In genomic region chr2:239625106-239625845, GRCh38 we compare ENCODE assay signal across 17 cellular contexts.
DNase-seq lines count a peak whose midpoint lies in the region; ATAC-seq lines count a peak whose summit lies in the region.
"Had no signal": no experiment of that assay in that cellular context is flagged by ENCODE, and none has a peak within 500 bp of the region (broad histone marks: within the 10 kb centered on the region; RNA-seq: fewer than 3 reads in every experiment).

No MANE protein-coding gene starts in this region.

- no peak for ATAC-seq in activated CD4-positive, CD25-positive, alpha-beta regulatory T cell treated with anti-CD3 and anti-CD28 coated beads, Interleukin-2, amount 50 U/mL, for 24 hours
- no peak for ATAC-seq in stimulated activated effector memory CD8-positive, alpha-beta T cell treated with anti-CD3 and anti-CD28 coated beads, Interleukin-12 subunit alpha, Interleukin-12 subunit beta, amount 100 ng/mL, for 72 hours
- no peak for ATAC-seq in GM21360 (IDR thresholded peaks at IDR 0.05; ENCODE audit: unreplicated experiment)
- ATAC-seq: Panc1 had no signal

- no peaks in the 10 kb centered on the region for H3K36me3 ChIP-seq in KOPT-K1 (ENCODE audit: insufficient read depth, low read length)
- H3K36me3 ChIP-seq in effector memory CD4-positive, alpha-beta T cell (ENCODE audit: control insufficient read depth, insufficient read depth, low read length): no peaks in the 10 kb centered on the region
- H3K36me3 ChIP-seq: BE2C had no signal

- H3K27ac ChIP-seq in KOPT-K1 (ENCODE audit: low read depth, low read length, poor library complexity, severe bottlenecking): peak overlapping the region; percentile 98
- peak overlapping the region; percentile 13 for H3K27ac ChIP-seq in effector memory CD4-positive, alpha-beta T cell (ENCODE audit: insufficient read depth, low read length, poor library complexity, severe bottlenecking)

- H3K27me3 ChIP-seq in effector memory CD4-positive, alpha-beta T cell (replicated peaks; ENCODE audit: control insufficient read depth, insufficient read depth, low read length, poor library complexity, severe bottlenecking): no peaks in the 10 kb centered on the region
- H3K27me3 ChIP-seq: BE2C had no signal

- H3K4me1 ChIP-seq in effector memory CD4-positive, alpha-beta T cell (ENCODE audit: control insufficient read depth, insufficient read depth, low read length, poor library complexity, severe bottlenecking): peaks cover 41% of the 10 kb centered on the region
- H3K4me1 ChIP-seq: BE2C had no signal

- no peak overlapping the region for H3K4me3 ChIP-seq in effector memory CD4-positive, alpha-beta T cell (ENCODE audit: insufficient read depth, low read depth, low read length, poor library complexity, severe bottlenecking)

- H3K9me3 ChIP-seq in KOPT-K1 (ENCODE audit: insufficient read depth, low read length, poor library complexity, severe bottlenecking): no peaks in the 10 kb centered on the region
- no peaks in the 10 kb centered on the region for H3K9me3 ChIP-seq in effector memory CD4-positive, alpha-beta T cell (ENCODE audit: control insufficient read depth, low read length)
- H3K9me3 ChIP-seq: BE2C had no signal

- no peaks in the 10 kb centered on the region for H3K9me3 Mint-ChIP-seq in stimulated activated effector memory CD8-positive, alpha-beta T cell treated with anti-CD3 and anti-CD28 coated beads, Interleukin-12 subunit alpha, Interleukin-12 subunit beta, amount 100 ng/mL, for 72 hours

- no peak overlapping the region for H3K4me3 Mint-ChIP-seq in stimulated activated effector memory CD8-positive, alpha-beta T cell treated with anti-CD3 and anti-CD28 coated beads, Interleukin-12 subunit alpha, Interleukin-12 subunit beta, amount 100 ng/mL, for 72 hours

- DNase-seq in activated CD4-positive, CD25-positive, alpha-beta regulatory T cell treated with anti-CD3 and anti-CD28 coated beads, Interleukin-2, amount 50 U/mL, for 72 hours: peak; percentile 27
- no peak for DNase-seq in effector memory CD4-positive, alpha-beta T cell
- no peak for DNase-seq in stimulated activated effector memory CD8-positive, alpha-beta T cell treated with anti-CD3 and anti-CD28 coated beads, Interleukin-12 subunit alpha, Interleukin-12 subunit beta, amount 100 ng/mL, for 72 hours (ENCODE audit: low spot score in 2 of 2)
- DNase-seq in activated naive CD4-positive, alpha-beta T cell treated with anti-CD3 and anti-CD28 coated beads, Interleukin-2, amount 50 U/mL, for 16 hours: no peak
- no peak for DNase-seq in stimulated activated naive CD4-positive, alpha-beta T cell treated with Interleukin-2 at 50 U/mL for 16 hours (lab: John Stamatoyannopoulos, UW)
- DNase-seq: 8988T, BE2C, DMS 273 treated with DMSO at 0.1 percent for 48 hours, Karpas-422, MM.1S, NCI-H187, NCI-H226, NCI-H524 treated with DMSO at 0.1 percent for 48 hours had no signal

- peaks cover 70% of the 10 kb centered on the region for H3K4me1 Mint-ChIP-seq in stimulated activated effector memory CD8-positive, alpha-beta T cell treated with anti-CD3 and anti-CD28 coated beads, Interleukin-12 subunit alpha, Interleukin-12 subunit beta, amount 100 ng/mL, for 72 hours

- no peaks in the 10 kb centered on the region for H3K36me3 Mint-ChIP-seq in stimulated activated effector memory CD8-positive, alpha-beta T cell treated with anti-CD3 and anti-CD28 coated beads, Interleukin-12 subunit alpha, Interleukin-12 subunit beta, amount 100 ng/mL, for 72 hours

- peak overlapping the region; percentile 23 for H3K27ac Mint-ChIP-seq in stimulated activated effector memory CD8-positive, alpha-beta T cell treated with anti-CD3 and anti-CD28 coated beads, Interleukin-12 subunit alpha, Interleukin-12 subunit beta, amount 100 ng/mL, for 72 hours
